Comparison of ENCODE assay signal across 13 cellular contexts in genomic region chr6:125302840-125303511, GRCh38. TPM values are rescaled to one million over a fixed set of nuclear protein-coding genes. Genes with fewer than 3 reads are reported as not detected.
DNase-seq lines count a peak whose midpoint lies in the region; ATAC-seq and TF ChIP-seq lines count a peak whose summit lies in the region.
"Had no signal": no experiment of that assay in that cellular context is flagged by ENCODE, and none has a peak within 500 bp of the region (broad histone marks: within the 10 kb centered on the region; RNA-seq: fewer than 3 reads in every experiment).

No MANE protein-coding gene starts in this region.

- intact Hi-C loops in IMR-90 (cut with micrococcal nuclease), result loop anchor here (5.0 kb wide), 2 partner anchors 101 to 201 kb away; no protein-coding TSS in a partner anchor

- no peak overlapping the region; the same call in 1 of the 2 replicates for H4K5ac ChIP-seq in IMR-90 (ENCODE audit: low read depth, low read length)

- peak overlapping the region; percentile 32; the same call in 1 of the 2 replicates for H2BK120ac ChIP-seq in IMR-90 (ENCODE audit: low read depth, low read length)

- H3K79me1 ChIP-seq in IMR-90 (ENCODE audit: low read depth in 1 of 2, low read length in 2 of 2), result peaks cover 24 to 29% of the 10 kb centered on the region in 2 experiments

- POLR2A ChIA-PET in CD8-positive, alpha-beta memory T cell (lab: Charles Lee), result interaction anchor here (1.4 kb wide), 1 partner anchor 486 kb away, joined by 4 read pairs; no protein-coding TSS in a partner anchor
- POLR2A ChIA-PET in IMR-90 (lab: Charles Lee; ENCODE audit: unreplicated experiment), result interaction anchor here (0.6 kb wide), 1 partner anchor 207 kb away, joined by 9 read pairs; no protein-coding TSS in a partner anchor

- in situ Hi-C loops in IMR-90 (cut with MboI; ENCODE audit: low sequenced_read_pairs), result loop anchor here (10.0 kb wide), 1 partner anchor 148 kb away; the partner anchor contains the start of gene TPD52L1

- H3K23ac ChIP-seq in IMR-90 (ENCODE audit: low read depth, low read length), result no peak overlapping the region

- DNase-seq in CD8-positive, alpha-beta memory T cell, result peak in 2 of 5 donors; percentile 36 to 57
- peak; percentile 37 for DNase-seq in IMR-90
- no peak for DNase-seq in mesothelial cell of epicardium (ENCODE audit: low spot score in 2 of 2, unreplicated experiment in 2 of 2)
- DNase-seq in SW480 (ENCODE audit: low spot score), result no peak
- DNase-seq in NCI-H2029 treated with DMSO at 0.1 percent for 48 hours (lab: John Stamatoyannopoulos, UW), result no peak
- DNase-seq: activated CD4-positive, CD25-positive, alpha-beta regulatory T cell; NCI-H1092 treated with DMSO at 0.1 percent for 48 hours; NCI-H524 treated with DMSO at 0.1 percent for 48 hours; pancreas had no signal

- dilution Hi-C loops in IMR-90 (cut with HindIII; ENCODE audit: low sequenced_read_pairs, unreplicated experiment), result no loop called here

- peaks cover 5 to 28% (median 9%) of the 10 kb centered on the region in 3 donors for H3K36me3 Mint-ChIP-seq in CD8-positive, alpha-beta memory T cell
- H3K36me3 Mint-ChIP-seq in activated naive CD8-positive, alpha-beta T cell, result peaks cover 17% of the 10 kb centered on the region
- H3K36me3 Mint-ChIP-seq in mesothelial cell of epicardium, result peaks cover 14% of the 10 kb centered on the region

- peaks cover 5% of the 10 kb centered on the region; the same call in 1 of the 2 replicates for H3K9me1 ChIP-seq in IMR-90 (ENCODE audit: insufficient read depth, low read length)

- peaks cover 5% of the 10 kb centered on the region for H3K36me3 ChIP-seq in CD8-positive, alpha-beta memory T cell (ENCODE audit: insufficient read depth, low read length)
- H3K36me3 ChIP-seq in IMR-90 (ENCODE audit: control insufficient read depth, insufficient read depth, low read length), result peaks cover 6% of the 10 kb centered on the region
- H3K36me3 ChIP-seq: pancreas had no signal

- H2AFZ ChIP-seq in IMR-90 (replicated peaks; ENCODE audit: low read length, poor library complexity), result no peak overlapping the region

- TF ChIP-seq RAD21 in IMR-90 (IDR thresholded peaks at IDR 0.05; ENCODE audit: low read length), result no peak

- H3K9me3 Mint-ChIP-seq in CD8-positive, alpha-beta memory T cell, result no peaks in the 10 kb centered on the region
- no peaks in the 10 kb centered on the region for H3K9me3 Mint-ChIP-seq in activated naive CD8-positive, alpha-beta T cell (ENCODE audit: low read depth)
- H3K9me3 Mint-ChIP-seq in mesothelial cell of epicardium, result peaks cover 12% of the 10 kb centered on the region

- no TSS peak for BruUV-seq in IMR-90 (replicated peaks; lab: Mats Ljungman, UMichigan)

- no peak for TF ChIP-seq POLR2A in IMR-90 (IDR thresholded peaks at IDR 0.05; ENCODE audit: low read depth, low read length)

- H3K56ac ChIP-seq in IMR-90 (ENCODE audit: extremely low read depth, insufficient read depth, low read length), result no peak overlapping the region

- ATAC-seq in IMR-90 (ENCODE audit: low read depth) (no peak), GM18861 (IDR thresholded peaks at IDR 0.05; ENCODE audit: unreplicated experiment) (no peak), HG03280 (IDR thresholded peaks at IDR 0.05; ENCODE audit: unreplicated experiment) (no peak)
- ATAC-seq: left lobe of liver had no signal

- peak overlapping the region; percentile 83 to 95 (median 92) for H3K4me3 Mint-ChIP-seq in CD8-positive, alpha-beta memory T cell
- peak overlapping the region; percentile 98 for H3K4me3 Mint-ChIP-seq in activated naive CD8-positive, alpha-beta T cell
- peak overlapping the region; percentile 77 for H3K4me3 Mint-ChIP-seq in mesothelial cell of epicardium

- H3K9ac ChIP-seq in IMR-90 (ENCODE audit: low read depth, low read length), result no peak overlapping the region

- peak overlapping the region; percentile 91; the same call in 1 of the 3 replicates for H2BK15ac ChIP-seq in IMR-90 (ENCODE audit: low read depth, low read length)

- no peak overlapping the region for H3K4me3 ChIP-seq in CD8-positive, alpha-beta memory T cell (ENCODE audit: low read length)
- H3K4me3 ChIP-seq in IMR-90 (ENCODE audit: insufficient read depth, low read depth, low read length), result no peak overlapping the region

- no peak overlapping the region for H2AK9ac ChIP-seq in IMR-90 (replicated peaks; ENCODE audit: low read depth, low read length, poor library complexity)

- CTCF ChIA-PET in CD8-positive, alpha-beta memory T cell (lab: Charles Lee), result interaction anchor here (1.3 to 2.6 kb wide), 2 partner anchors 8 to 488 kb away, joined by 4 to 22 read pairs; partner anchors contain the start of gene NCOA7
- CTCF ChIA-PET in IMR-90 (lab: Yijun Ruan, JAX), result no interaction called here

- peaks cover 1 to 26% of the 10 kb centered on the region in 2 donors for H3K27me3 Mint-ChIP-seq in CD8-positive, alpha-beta memory T cell
- peaks cover under 1% of the 10 kb centered on the region for H3K27me3 Mint-ChIP-seq in activated naive CD8-positive, alpha-beta T cell
- no peaks in the 10 kb centered on the region for H3K27me3 Mint-ChIP-seq in mesothelial cell of epicardium (ENCODE audit: low read depth)

- H3K4me1 ChIP-seq in CD8-positive, alpha-beta memory T cell (ENCODE audit: insufficient read depth, low read length), result peaks cover 41% of the 10 kb centered on the region
- H3K4me1 ChIP-seq in IMR-90 (ENCODE audit: control insufficient read depth, insufficient read depth, low read length), result peaks cover 4% of the 10 kb centered on the region

- no peak for TF ChIP-seq CTCF in IMR-90 (conservative IDR thresholded peaks at IDR 0.05; ENCODE audit: low read depth, low read length)
- no peak for TF ChIP-seq CTCF in mesothelial cell of epicardium (IDR thresholded peaks at IDR 0.05; ENCODE audit: unreplicated experiment)

- H3K27ac ChIP-seq in CD8-positive, alpha-beta memory T cell (ENCODE audit: low read depth, low read length), result peak overlapping the region; percentile 82
- H3K27ac ChIP-seq in IMR-90 (ENCODE audit: insufficient read depth, low read length), result no peak overlapping the region
- H3K27ac ChIP-seq: pancreas had no signal

- no peak overlapping the region for H3K14ac ChIP-seq in IMR-90 (replicated peaks; ENCODE audit: low read depth, low read length)

- H3K18ac ChIP-seq in IMR-90 (ENCODE audit: low read depth, low read length), result peak overlapping the region; percentile 92; the same call in 1 of the 2 replicates

- H3K4me1 Mint-ChIP-seq in CD8-positive, alpha-beta memory T cell, result peaks cover 46 to 55% (median 51%) of the 10 kb centered on the region in 3 donors
- peaks cover 46% of the 10 kb centered on the region for H3K4me1 Mint-ChIP-seq in activated naive CD8-positive, alpha-beta T cell (ENCODE audit: low read depth)
- H3K4me1 Mint-ChIP-seq in mesothelial cell of epicardium, result peaks cover 46% of the 10 kb centered on the region

- H4K20me1 ChIP-seq in IMR-90 (ENCODE audit: insufficient read depth, low read length), result no peaks in the 10 kb centered on the region

- H3K27ac Mint-ChIP-seq in CD8-positive, alpha-beta memory T cell, result peak overlapping the region; percentile 39 to 97 (median 88)
- H3K27ac Mint-ChIP-seq in activated naive CD8-positive, alpha-beta T cell, result peak overlapping the region; percentile 93
- H3K27ac Mint-ChIP-seq in mesothelial cell of epicardium, result no peak overlapping the region

- peak overlapping the region; percentile 96; the same call in 1 of the 2 replicates for H3K4ac ChIP-seq in IMR-90 (ENCODE audit: low read depth, low read length)

- 100% methylated on average over 1 of the region's 4 CpGs; no CpG with 5 or more reads in 1 of the 2 experiments for WGBS in IMR-90 (ENCODE audit: extremely low coverage in 2 of 2, insufficient read length in 1 of 2), 2 experiments

- H2BK5ac ChIP-seq in IMR-90 (ENCODE audit: low read depth, low read length, poor library complexity, severe bottlenecking), result peak overlapping the region; percentile 97

- no peak overlapping the region for H2AK5ac ChIP-seq in IMR-90 (ENCODE audit: low read depth, low read length)

- no peak overlapping the region for H3K4me2 ChIP-seq in IMR-90 (ENCODE audit: low read depth, low read length)

- H3K9me3 ChIP-seq in CD8-positive, alpha-beta memory T cell (ENCODE audit: low read length), result no peaks in the 10 kb centered on the region
- peaks cover 3% of the 10 kb centered on the region; the same call in 1 of the 2 replicates for H3K9me3 ChIP-seq in IMR-90 (ENCODE audit: control insufficient read depth, insufficient read depth, low read length)
- H3K9me3 ChIP-seq: pancreas had no signal

- H3K27me3 ChIP-seq in CD8-positive, alpha-beta memory T cell (ENCODE audit: insufficient read depth, low read length, poor library complexity, severe bottlenecking), result no peaks in the 10 kb centered on the region
- no peaks in the 10 kb centered on the region for H3K27me3 ChIP-seq in IMR-90 (ENCODE audit: control insufficient read depth, insufficient read depth, low read length)
- H3K27me3 ChIP-seq: pancreas had no signal

- H2BK20ac ChIP-seq in IMR-90 (ENCODE audit: low read depth, low read length), result 0 out of 2 replicates have a peak overlapping the region, but pooled peaks have one; percentile 12

- H4K91ac ChIP-seq in IMR-90 (ENCODE audit: insufficient read depth, low read depth, low read length), result no peak overlapping the region; the same call in 1 of the 2 replicates

- H4K8ac ChIP-seq in IMR-90 (ENCODE audit: low read depth in 2 of 2, low read length in 2 of 2), result peak overlapping the region; percentile 9 to 98; a peak in 1 of 4 replicates

TF ChIP-seq in IMR-90, 13 proteins besides CTCF, POLR2A, EP300 and RAD21 (continues in another document):
- TF ChIP-seq MAZ (IDR thresholded peaks at IDR 0.05; ENCODE audit: borderline replicate concordance, low read depth, low read length) (no peak), CEBPB (IDR thresholded peaks at IDR 0.05; ENCODE audit: low read depth, low read length) (no peak), NFE2L2 (IDR thresholded peaks at IDR 0.05; ENCODE audit: low read depth, low read length) (no peak), SMC3 (IDR thresholded peaks at IDR 0.05; ENCODE audit: low read depth, low read length) (no peak), ELK1 (IDR thresholded peaks at IDR 0.05; ENCODE audit: borderline replicate concordance, low read depth, low read length) (no peak)

RNA-seq across cellular contexts. Expression of gene HDDC2, which starts 1.2 kb away (rescaled TPM):
- 100 to 1,000 TPM in 1 of 2 experiments, 10 to 100 TPM in 1; 99.9 to 105 TPM for total RNA-seq in CD8-positive, alpha-beta memory T cell
- 108 TPM for polyA plus RNA-seq in CD8-positive, alpha-beta memory T cell
- total RNA-seq in IMR-90 (2012; rRNA removed) (40.9 and 51.4 TPM in 2 replicates), mesothelial cell of epicardium (102 to 111 TPM (median 103 TPM) in 3 replicates)
- polyA plus RNA-seq in IMR-90 (2012; rRNA removed), result 61.5 and 68.6 TPM in 2 replicates
- polyA plus RNA-seq in IMR-90 (2012; cell fraction: cytosol; rRNA removed), result 50.9 and 52.6 TPM in 2 replicates
- 12.9 and 36.9 TPM in 2 replicates for polyA plus RNA-seq in IMR-90 (2012; cell fraction: nucleus; rRNA removed; ENCODE audit: low replicate concordance)
